11 cellular contexts compared by ENCODE assay signal in genomic region chr2:37573818-37574388, GRCh38.
DNase-seq lines count a peak whose midpoint lies in the region; ATAC-seq, FAIRE-seq and TF ChIP-seq lines count a peak whose summit lies in the region.
"Had no signal": no experiment of that assay in that cellular context is flagged by ENCODE, and none has a peak within 500 bp of the region (broad histone marks: within the 10 kb centered on the region; RNA-seq: fewer than 3 reads in every experiment).

No MANE protein-coding gene starts in this region.

- peaks cover 37% of the 10 kb centered on the region for H3K4me1 Mint-ChIP-seq in activated T-cell treated with anti-CD3 and anti-CD28 coated beads, Interleukin-2, amount 50 U/mL, for 72 hours (ENCODE audit: low read depth)

- H3K27me3 Mint-ChIP-seq in activated T-cell treated with anti-CD3 and anti-CD28 coated beads, Interleukin-2, amount 50 U/mL, for 72 hours (ENCODE audit: low read depth) = peaks cover 6% of the 10 kb centered on the region

- DNase-seq in GM12865 (ENCODE audit: low read depth) = peak; percentile 81
- DNase-seq in bronchial epithelial cell (ENCODE audit: low read depth) = peak; percentile 40
- no peak for DNase-seq in H7
- DNase-seq in central memory CD4-positive, alpha-beta T cell = no peak
- no peak for DNase-seq in Ammon's horn (ENCODE audit: low spot score)
- DNase-seq in activated T-cell treated with anti-CD3 and anti-CD28 coated beads, Interleukin-2, amount 50 U/mL, for 72 hours = no peak
- DNase-seq: C1 segment of cervical spinal cord; stimulated activated CD8-positive, alpha-beta memory T cell treated with anti-CD3 and anti-CD28 coated beads, Interleukin-4, amount 100 ng/mL, for 48 hours had no signal

- FAIRE-seq in bronchial epithelial cell (lab: Jason Lieb, UNC) = no peak
- FAIRE-seq: colon had no signal

- H3K4me3 ChIP-seq in GM12865 (ENCODE audit: low read depth, low read length) (no peak overlapping the region), bronchial epithelial cell (ENCODE audit: low read depth, low read length) (no peak overlapping the region), H7 (ENCODE audit: insufficient read depth, low read depth, low read length) (no peak overlapping the region)

- H3K4me3 Mint-ChIP-seq in activated T-cell treated with anti-CD3 and anti-CD28 coated beads, Interleukin-2, amount 50 U/mL, for 72 hours = no peak overlapping the region

- TF ChIP-seq CTCF in GM12865 (IDR thresholded peaks at IDR 0.05; ENCODE audit: insufficient read depth, low read depth, low read length, missing control alignments) (no peak), bronchial epithelial cell (IDR thresholded peaks at IDR 0.05; ENCODE audit: insufficient read depth, low read length, severe bottlenecking) (no peak)

- H3K27ac Mint-ChIP-seq in activated T-cell treated with anti-CD3 and anti-CD28 coated beads, Interleukin-2, amount 50 U/mL, for 72 hours = no peak overlapping the region

- peak; percentile 47 for ATAC-seq in GM21390 (IDR thresholded peaks at IDR 0.05; ENCODE audit: unreplicated experiment)
- ATAC-seq in HG03280 (IDR thresholded peaks at IDR 0.05; ENCODE audit: unreplicated experiment) = peak; percentile 50
- no peak for ATAC-seq in activated T-cell treated with anti-CD3 and anti-CD28 coated beads, Interleukin-2, amount 50 U/mL, for 72 hours (replicated peaks in 1 of 2)

- H3K27me3 ChIP-seq in bronchial epithelial cell (ENCODE audit: control insufficient read depth, insufficient read depth, low read length) (no peaks in the 10 kb centered on the region), H7 (ENCODE audit: control insufficient read depth, insufficient read depth, low read length) (no peaks in the 10 kb centered on the region)

- no peaks in the 10 kb centered on the region for H3K36me3 ChIP-seq in bronchial epithelial cell (ENCODE audit: control insufficient read depth, insufficient read depth, low read length)
- H3K36me3 ChIP-seq in H7 (replicated peaks; ENCODE audit: control insufficient read depth, insufficient read depth, low read length) = no peaks in the 10 kb centered on the region

- H3K36me3 Mint-ChIP-seq in activated T-cell treated with anti-CD3 and anti-CD28 coated beads, Interleukin-2, amount 50 U/mL, for 72 hours (ENCODE audit: insufficient read depth in 2 of 2) = peaks cover 0 to 5% of the 10 kb centered on the region in 2 donors

- peaks cover 0 to 5% of the 10 kb centered on the region in 2 donors for H3K9me3 Mint-ChIP-seq in activated T-cell treated with anti-CD3 and anti-CD28 coated beads, Interleukin-2, amount 50 U/mL, for 72 hours

Comparison
In these comparisons a context has a peak if more than half of its experiments do, and no peak if none do; other contexts are left out.
1. DNase-seq: peak in GM12865 (single experiment) and bronchial epithelial cell (single experiment); none in H7 (single experiment), central memory CD4-positive, alpha-beta T cell (single experiment), Ammon's horn (single experiment) and activated T-cell treated with anti-CD3 and anti-CD28 coated beads, Interleukin-2, amount 50 U/mL, for 72 hours (0 of 2).
2. ATAC-seq: peak in GM21390 (single experiment) and HG03280 (single experiment); none in activated T-cell treated with anti-CD3 and anti-CD28 coated beads, Interleukin-2, amount 50 U/mL, for 72 hours (0 of 2).